In the genomic region with DNA sequence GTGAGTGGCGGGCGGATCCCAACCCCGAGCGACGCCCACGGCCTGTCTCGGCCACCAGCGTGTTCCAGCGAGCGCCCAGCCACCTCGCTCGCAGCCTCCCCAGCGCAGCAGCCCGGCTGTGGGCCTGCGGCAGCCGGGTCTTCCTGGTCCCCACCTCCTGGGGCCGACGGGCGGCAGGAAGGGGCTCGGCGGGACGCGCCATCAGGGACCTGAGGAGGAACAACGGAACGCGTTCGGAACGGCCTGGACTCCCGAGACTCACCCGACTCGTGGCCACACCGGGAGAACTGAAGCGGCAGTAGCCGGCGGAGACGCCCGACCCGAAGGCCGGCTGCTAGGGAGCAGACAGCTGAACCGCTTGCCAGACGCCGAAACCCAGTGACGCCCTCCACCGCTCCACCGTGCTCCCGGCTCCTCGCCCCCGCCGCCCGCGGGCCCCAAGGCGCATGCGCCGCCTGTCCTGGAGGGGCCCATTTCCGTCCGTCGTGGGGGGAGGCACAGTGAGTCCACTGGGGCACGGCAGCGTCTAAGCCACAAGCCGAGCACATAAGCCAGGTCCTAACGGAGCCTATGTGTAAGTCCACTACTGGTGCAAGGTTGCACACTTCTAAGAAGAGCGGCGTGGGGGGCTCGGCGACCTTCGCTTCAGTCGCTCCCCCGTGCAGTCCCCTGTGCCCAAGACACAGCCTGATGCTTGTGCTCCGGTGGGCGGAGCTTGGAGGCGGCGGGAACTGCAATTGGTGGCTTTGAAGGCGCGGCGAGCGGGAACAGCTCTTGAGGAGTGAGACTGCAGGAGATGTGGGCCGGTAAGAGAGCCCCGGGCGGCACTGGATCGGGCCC, we compare ENCODE assay signal across 1 cellular context.
A peak's percentile ranks its signal among the peaks of the same experiment; 100 is the strongest.
TF ChIP-seq lines count a peak whose summit lies in the region.

A gene with protein sequence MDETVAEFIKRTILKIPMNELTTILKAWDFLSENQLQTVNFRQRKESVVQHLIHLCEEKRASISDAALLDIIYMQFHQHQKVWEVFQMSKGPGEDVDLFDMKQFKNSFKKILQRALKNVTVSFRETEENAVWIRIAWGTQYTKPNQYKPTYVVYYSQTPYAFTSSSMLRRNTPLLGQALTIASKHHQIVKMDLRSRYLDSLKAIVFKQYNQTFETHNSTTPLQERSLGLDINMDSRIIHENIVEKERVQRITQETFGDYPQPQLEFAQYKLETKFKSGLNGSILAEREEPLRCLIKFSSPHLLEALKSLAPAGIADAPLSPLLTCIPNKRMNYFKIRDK (plus strand): TSS at position 743 of the 840 bp plus-strand sequence. CDS start 4,726 bp downstream, outside the sequence.
TSS of gene CMC2 (minus strand) at position 414 of the 840 bp plus-strand sequence. CDS start 9,491 bp downstream, outside the sequence.

TF ChIP-seq in HepG2, 621 proteins besides CTCF, POLR2A, EP300 and RAD21 (continued from another document and continues in another):
- TF ChIP-seq ZHX1 (CRISPR knock-in tag; IDR thresholded peaks at IDR 0.05; ENCODE audit: low read depth): peak; percentile 57
- TF ChIP-seq, protein P1, sequence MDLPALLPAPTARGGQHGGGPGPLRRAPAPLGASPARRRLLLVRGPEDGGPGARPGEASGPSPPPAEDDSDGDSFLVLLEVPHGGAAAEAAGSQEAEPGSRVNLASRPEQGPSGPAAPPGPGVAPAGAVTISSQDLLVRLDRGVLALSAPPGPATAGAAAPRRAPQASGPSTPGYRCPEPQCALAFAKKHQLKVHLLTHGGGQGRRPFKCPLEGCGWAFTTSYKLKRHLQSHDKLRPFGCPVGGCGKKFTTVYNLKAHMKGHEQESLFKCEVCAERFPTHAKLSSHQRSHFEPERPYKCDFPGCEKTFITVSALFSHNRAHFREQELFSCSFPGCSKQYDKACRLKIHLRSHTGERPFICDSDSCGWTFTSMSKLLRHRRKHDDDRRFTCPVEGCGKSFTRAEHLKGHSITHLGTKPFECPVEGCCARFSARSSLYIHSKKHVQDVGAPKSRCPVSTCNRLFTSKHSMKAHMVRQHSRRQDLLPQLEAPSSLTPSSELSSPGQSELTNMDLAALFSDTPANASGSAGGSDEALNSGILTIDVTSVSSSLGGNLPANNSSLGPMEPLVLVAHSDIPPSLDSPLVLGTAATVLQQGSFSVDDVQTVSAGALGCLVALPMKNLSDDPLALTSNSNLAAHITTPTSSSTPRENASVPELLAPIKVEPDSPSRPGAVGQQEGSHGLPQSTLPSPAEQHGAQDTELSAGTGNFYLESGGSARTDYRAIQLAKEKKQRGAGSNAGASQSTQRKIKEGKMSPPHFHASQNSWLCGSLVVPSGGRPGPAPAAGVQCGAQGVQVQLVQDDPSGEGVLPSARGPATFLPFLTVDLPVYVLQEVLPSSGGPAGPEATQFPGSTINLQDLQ (CRISPR knock-in tag; IDR thresholded peaks at IDR 0.05): peak; percentile 94; the same call in 1 of the 2 replicates
- TF ChIP-seq XRCC5 (optimal IDR thresholded peaks at IDR 0.05; ENCODE audit: low read length): peak; percentile 51
- peak; percentile 81 for TF ChIP-seq NR0B2 (CRISPR knock-in tag; IDR thresholded peaks at IDR 0.05)
- TF ChIP-seq ZNF230 (CRISPR knock-in tag; IDR thresholded peaks at IDR 0.05): no peak; the same call in 1 of the 2 replicates
- TF ChIP-seq HNRNPLL (IDR thresholded peaks at IDR 0.05; ENCODE audit: low read depth, low read length, poor library complexity, severe bottlenecking): peak; percentile 16
- no peak for TF ChIP-seq BCLAF1 (IDR thresholded peaks at IDR 0.05)
- TF ChIP-seq GATAD1 (CRISPR knock-in tag; IDR thresholded peaks at IDR 0.05): peak; percentile 88; the same call in 1 of the 2 replicates
- TF ChIP-seq BHLHE40 (IDR thresholded peaks at IDR 0.05; ENCODE audit: low read length): peak; percentile 99
- TF ChIP-seq NFYC (CRISPR knock-in tag; IDR thresholded peaks at IDR 0.05): peak; percentile 85
- TF ChIP-seq MXD1 (CRISPR knock-in tag; IDR thresholded peaks at IDR 0.05): peak; percentile 90
- TF ChIP-seq SOX6 (IDR thresholded peaks at IDR 0.05): no peak
- peak; percentile 36 for TF ChIP-seq SOX6 (CRISPR knock-in tag; IDR thresholded peaks at IDR 0.05)
- TF ChIP-seq DR1 (CRISPR knock-in tag; IDR thresholded peaks at IDR 0.05): peak; percentile 55; the same call in 1 of the 2 replicates
- TF ChIP-seq MED8 (CRISPR knock-in tag; IDR thresholded peaks at IDR 0.05; ENCODE audit: insufficient replicate concordance): peak; percentile 55
- TF ChIP-seq ZNF598 (CRISPR knock-in tag; IDR thresholded peaks at IDR 0.05; ENCODE audit: borderline replicate concordance): peak; percentile 81; the same call in 1 of the 2 replicates
- no peak for TF ChIP-seq RFX5 (IDR thresholded peaks at IDR 0.05; ENCODE audit: low read depth, low read length)
- peak; percentile 89 for TF ChIP-seq ZSCAN31 (CRISPR knock-in tag; IDR thresholded peaks at IDR 0.05; ENCODE audit: low read depth)
- 0 out of 2 replicates have a peak, but pooled peaks have one; percentile 9 for TF ChIP-seq ZSCAN22 (CRISPR knock-in tag; IDR thresholded peaks at IDR 0.05)
- TF ChIP-seq, protein P2, sequence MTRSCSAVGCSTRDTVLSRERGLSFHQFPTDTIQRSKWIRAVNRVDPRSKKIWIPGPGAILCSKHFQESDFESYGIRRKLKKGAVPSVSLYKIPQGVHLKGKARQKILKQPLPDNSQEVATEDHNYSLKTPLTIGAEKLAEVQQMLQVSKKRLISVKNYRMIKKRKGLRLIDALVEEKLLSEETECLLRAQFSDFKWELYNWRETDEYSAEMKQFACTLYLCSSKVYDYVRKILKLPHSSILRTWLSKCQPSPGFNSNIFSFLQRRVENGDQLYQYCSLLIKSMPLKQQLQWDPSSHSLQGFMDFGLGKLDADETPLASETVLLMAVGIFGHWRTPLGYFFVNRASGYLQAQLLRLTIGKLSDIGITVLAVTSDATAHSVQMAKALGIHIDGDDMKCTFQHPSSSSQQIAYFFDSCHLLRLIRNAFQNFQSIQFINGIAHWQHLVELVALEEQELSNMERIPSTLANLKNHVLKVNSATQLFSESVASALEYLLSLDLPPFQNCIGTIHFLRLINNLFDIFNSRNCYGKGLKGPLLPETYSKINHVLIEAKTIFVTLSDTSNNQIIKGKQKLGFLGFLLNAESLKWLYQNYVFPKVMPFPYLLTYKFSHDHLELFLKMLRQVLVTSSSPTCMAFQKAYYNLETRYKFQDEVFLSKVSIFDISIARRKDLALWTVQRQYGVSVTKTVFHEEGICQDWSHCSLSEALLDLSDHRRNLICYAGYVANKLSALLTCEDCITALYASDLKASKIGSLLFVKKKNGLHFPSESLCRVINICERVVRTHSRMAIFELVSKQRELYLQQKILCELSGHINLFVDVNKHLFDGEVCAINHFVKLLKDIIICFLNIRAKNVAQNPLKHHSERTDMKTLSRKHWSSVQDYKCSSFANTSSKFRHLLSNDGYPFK (CRISPR knock-in tag; IDR thresholded peaks at IDR 0.05; ENCODE audit: borderline replicate concordance): peak; percentile 75
- 0 out of 2 replicates have a peak, but pooled peaks have one; percentile 28 for TF ChIP-seq PAX8 (CRISPR knock-in tag; IDR thresholded peaks at IDR 0.05; ENCODE audit: borderline replicate concordance)
- no peak for TF ChIP-seq NR2F6 (IDR thresholded peaks at IDR 0.05)
- peak; percentile 55; the same call in 1 of the 2 replicates for TF ChIP-seq NR2F6 (CRISPR knock-in tag; IDR thresholded peaks at IDR 0.05)
- TF ChIP-seq FOXO1 (CRISPR knock-in tag; IDR thresholded peaks at IDR 0.05): peak; percentile 38
- TF ChIP-seq SP140L (CRISPR knock-in tag; IDR thresholded peaks at IDR 0.05; ENCODE audit: borderline replicate concordance): peak; percentile 18; the same call in 1 of the 2 replicates
- peak; percentile 79; the same call in 1 of the 2 replicates for TF ChIP-seq BCL3 (CRISPR knock-in tag; IDR thresholded peaks at IDR 0.05)
- peak; percentile 66 for TF ChIP-seq AGO1 (IDR thresholded peaks at IDR 0.05; ENCODE audit: low read depth, low read length, poor library complexity, severe bottlenecking)
- peak; percentile 73; the same call in 1 of the 2 replicates for TF ChIP-seq ZFP41 (CRISPR knock-in tag; IDR thresholded peaks at IDR 0.05; ENCODE audit: borderline replicate concordance)
- TF ChIP-seq PRMT3 (CRISPR knock-in tag; IDR thresholded peaks at IDR 0.05; ENCODE audit: borderline replicate concordance, low read depth): peak; percentile 10; the same call in 1 of the 2 replicates
- TF ChIP-seq MYC (CRISPR knock-in tag; IDR thresholded peaks at IDR 0.05; ENCODE audit: borderline replicate concordance): peak; percentile 74
- TF ChIP-seq PHF8 (CRISPR knock-in tag; IDR thresholded peaks at IDR 0.05): peak; percentile 87
- peak; percentile 59; the same call in 1 of the 2 replicates for TF ChIP-seq ZNF468 (CRISPR knock-in tag; IDR thresholded peaks at IDR 0.05)
- 0 out of 2 replicates have a peak, but pooled peaks have one; percentile 66 for TF ChIP-seq ZNF570 (CRISPR knock-in tag; IDR thresholded peaks at IDR 0.05; ENCODE audit: borderline replicate concordance)
- TF ChIP-seq, protein P3, sequence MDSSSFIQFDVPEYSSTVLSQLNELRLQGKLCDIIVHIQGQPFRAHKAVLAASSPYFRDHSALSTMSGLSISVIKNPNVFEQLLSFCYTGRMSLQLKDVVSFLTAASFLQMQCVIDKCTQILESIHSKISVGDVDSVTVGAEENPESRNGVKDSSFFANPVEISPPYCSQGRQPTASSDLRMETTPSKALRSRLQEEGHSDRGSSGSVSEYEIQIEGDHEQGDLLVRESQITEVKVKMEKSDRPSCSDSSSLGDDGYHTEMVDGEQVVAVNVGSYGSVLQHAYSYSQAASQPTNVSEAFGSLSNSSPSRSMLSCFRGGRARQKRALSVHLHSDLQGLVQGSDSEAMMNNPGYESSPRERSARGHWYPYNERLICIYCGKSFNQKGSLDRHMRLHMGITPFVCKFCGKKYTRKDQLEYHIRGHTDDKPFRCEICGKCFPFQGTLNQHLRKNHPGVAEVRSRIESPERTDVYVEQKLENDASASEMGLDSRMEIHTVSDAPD (CRISPR knock-in tag; IDR thresholded peaks at IDR 0.05): peak; percentile 79
- TF ChIP-seq HOXA3 (CRISPR knock-in tag; IDR thresholded peaks at IDR 0.05): no peak
- TF ChIP-seq AKAP8 (CRISPR knock-in tag; IDR thresholded peaks at IDR 0.05): peak; percentile 77
- peak; percentile 71; the same call in 1 of the 2 replicates for TF ChIP-seq CBFB (CRISPR knock-in tag; IDR thresholded peaks at IDR 0.05)
- peak in 1 of 2 experiments; percentile 79; a peak in 2 of 4 replicates for TF ChIP-seq ATF4 (CRISPR knock-in tag; IDR thresholded peaks at IDR 0.05)
- peak; percentile 26 for TF ChIP-seq IKZF4 (CRISPR knock-in tag; IDR thresholded peaks at IDR 0.05; ENCODE audit: borderline replicate concordance, low read depth, not compliant biosample characterization)
